ENCODE assay signal across 1 cellular context in genomic region chr17:45277216-45277849, GRCh38.
TF ChIP-seq lines count a peak whose summit lies in the region.

No MANE protein-coding gene starts in this region.

TF ChIP-seq in HepG2, 621 proteins besides CTCF, POLR2A, EP300 and RAD21 (continued from another document and continues in another):
- TF ChIP-seq, protein P1, sequence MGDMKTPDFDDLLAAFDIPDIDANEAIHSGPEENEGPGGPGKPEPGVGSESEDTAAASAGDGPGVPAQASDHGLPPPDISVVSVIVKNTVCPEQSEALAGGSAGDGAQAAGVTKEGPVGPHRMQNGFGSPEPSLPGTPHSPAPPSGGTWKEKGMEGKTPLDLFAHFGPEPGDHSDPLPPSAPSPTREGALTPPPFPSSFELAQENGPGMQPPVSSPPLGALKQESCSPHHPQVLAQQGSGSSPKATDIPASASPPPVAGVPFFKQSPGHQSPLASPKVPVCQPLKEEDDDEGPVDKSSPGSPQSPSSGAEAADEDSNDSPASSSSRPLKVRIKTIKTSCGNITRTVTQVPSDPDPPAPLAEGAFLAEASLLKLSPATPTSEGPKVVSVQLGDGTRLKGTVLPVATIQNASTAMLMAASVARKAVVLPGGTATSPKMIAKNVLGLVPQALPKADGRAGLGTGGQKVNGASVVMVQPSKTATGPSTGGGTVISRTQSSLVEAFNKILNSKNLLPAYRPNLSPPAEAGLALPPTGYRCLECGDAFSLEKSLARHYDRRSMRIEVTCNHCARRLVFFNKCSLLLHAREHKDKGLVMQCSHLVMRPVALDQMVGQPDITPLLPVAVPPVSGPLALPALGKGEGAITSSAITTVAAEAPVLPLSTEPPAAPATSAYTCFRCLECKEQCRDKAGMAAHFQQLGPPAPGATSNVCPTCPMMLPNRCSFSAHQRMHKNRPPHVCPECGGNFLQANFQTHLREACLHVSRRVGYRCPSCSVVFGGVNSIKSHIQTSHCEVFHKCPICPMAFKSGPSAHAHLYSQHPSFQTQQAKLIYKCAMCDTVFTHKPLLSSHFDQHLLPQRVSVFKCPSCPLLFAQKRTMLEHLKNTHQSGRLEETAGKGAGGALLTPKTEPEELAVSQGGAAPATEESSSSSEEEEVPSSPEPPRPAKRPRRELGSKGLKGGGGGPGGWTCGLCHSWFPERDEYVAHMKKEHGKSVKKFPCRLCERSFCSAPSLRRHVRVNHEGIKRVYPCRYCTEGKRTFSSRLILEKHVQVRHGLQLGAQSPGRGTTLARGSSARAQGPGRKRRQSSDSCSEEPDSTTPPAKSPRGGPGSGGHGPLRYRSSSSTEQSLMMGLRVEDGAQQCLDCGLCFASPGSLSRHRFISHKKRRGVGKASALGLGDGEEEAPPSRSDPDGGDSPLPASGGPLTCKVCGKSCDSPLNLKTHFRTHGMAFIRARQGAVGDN (CRISPR knock-in tag; IDR thresholded peaks at IDR 0.05), result no peak
- TF ChIP-seq MED1 (CRISPR knock-in tag; IDR thresholded peaks at IDR 0.05), result peak; percentile 45; the same call in 1 of the 2 replicates
- TF ChIP-seq THYN1 (CRISPR knock-in tag; IDR thresholded peaks at IDR 0.05; ENCODE audit: borderline replicate concordance, low read depth), result no peak
- 0 out of 2 replicates have a peak, but pooled peaks have one; percentile 10 for TF ChIP-seq SOX5 (CRISPR knock-in tag; IDR thresholded peaks at IDR 0.05; ENCODE audit: borderline replicate concordance)
- TF ChIP-seq, protein P2, sequence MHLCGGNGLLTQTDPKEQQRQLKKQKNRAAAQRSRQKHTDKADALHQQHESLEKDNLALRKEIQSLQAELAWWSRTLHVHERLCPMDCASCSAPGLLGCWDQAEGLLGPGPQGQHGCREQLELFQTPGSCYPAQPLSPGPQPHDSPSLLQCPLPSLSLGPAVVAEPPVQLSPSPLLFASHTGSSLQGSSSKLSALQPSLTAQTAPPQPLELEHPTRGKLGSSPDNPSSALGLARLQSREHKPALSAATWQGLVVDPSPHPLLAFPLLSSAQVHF (CRISPR knock-in tag; IDR thresholded peaks at IDR 0.05), result no peak
- no peak for TF ChIP-seq CENPT (CRISPR knock-in tag; IDR thresholded peaks at IDR 0.05; ENCODE audit: low read depth)
- TF ChIP-seq ZNF224 (CRISPR knock-in tag; IDR thresholded peaks at IDR 0.05), result no peak
- TF ChIP-seq JARID2 (CRISPR knock-in tag; IDR thresholded peaks at IDR 0.05; ENCODE audit: insufficient replicate concordance), result no peak
- TF ChIP-seq CCDC6 (CRISPR knock-in tag; IDR thresholded peaks at IDR 0.05), result no peak
- no peak for TF ChIP-seq FOXK2 (IDR thresholded peaks at IDR 0.05)
- no peak for TF ChIP-seq NFIB (CRISPR knock-in tag; IDR thresholded peaks at IDR 0.05; ENCODE audit: borderline replicate concordance)
- TF ChIP-seq RAD51 (IDR thresholded peaks at IDR 0.05; ENCODE audit: borderline replicate concordance), result no peak
- TF ChIP-seq ZNF772 (CRISPR knock-in tag; IDR thresholded peaks at IDR 0.05), result no peak
- no peak for TF ChIP-seq ZNF382 (CRISPR knock-in tag; IDR thresholded peaks at IDR 0.05; ENCODE audit: borderline replicate concordance)
- TF ChIP-seq MTF2 (CRISPR knock-in tag; IDR thresholded peaks at IDR 0.05; ENCODE audit: borderline replicate concordance), result no peak
- TF ChIP-seq PAWR (CRISPR knock-in tag; IDR thresholded peaks at IDR 0.05; ENCODE audit: borderline replicate concordance), result no peak
- TF ChIP-seq, protein P3, sequence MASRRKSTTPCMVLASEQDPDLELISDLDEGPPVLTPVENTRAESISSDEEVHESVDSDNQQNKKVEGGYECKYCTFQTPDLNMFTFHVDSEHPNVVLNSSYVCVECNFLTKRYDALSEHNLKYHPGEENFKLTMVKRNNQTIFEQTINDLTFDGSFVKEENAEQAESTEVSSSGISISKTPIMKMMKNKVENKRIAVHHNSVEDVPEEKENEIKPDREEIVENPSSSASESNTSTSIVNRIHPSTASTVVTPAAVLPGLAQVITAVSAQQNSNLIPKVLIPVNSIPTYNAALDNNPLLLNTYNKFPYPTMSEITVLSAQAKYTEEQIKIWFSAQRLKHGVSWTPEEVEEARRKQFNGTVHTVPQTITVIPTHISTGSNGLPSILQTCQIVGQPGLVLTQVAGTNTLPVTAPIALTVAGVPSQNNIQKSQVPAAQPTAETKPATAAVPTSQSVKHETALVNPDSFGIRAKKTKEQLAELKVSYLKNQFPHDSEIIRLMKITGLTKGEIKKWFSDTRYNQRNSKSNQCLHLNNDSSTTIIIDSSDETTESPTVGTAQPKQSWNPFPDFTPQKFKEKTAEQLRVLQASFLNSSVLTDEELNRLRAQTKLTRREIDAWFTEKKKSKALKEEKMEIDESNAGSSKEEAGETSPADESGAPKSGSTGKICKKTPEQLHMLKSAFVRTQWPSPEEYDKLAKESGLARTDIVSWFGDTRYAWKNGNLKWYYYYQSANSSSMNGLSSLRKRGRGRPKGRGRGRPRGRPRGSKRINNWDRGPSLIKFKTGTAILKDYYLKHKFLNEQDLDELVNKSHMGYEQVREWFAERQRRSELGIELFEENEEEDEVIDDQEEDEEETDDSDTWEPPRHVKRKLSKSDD (CRISPR knock-in tag; IDR thresholded peaks at IDR 0.05; ENCODE audit: low read depth), result no peak
- TF ChIP-seq, protein P4, sequence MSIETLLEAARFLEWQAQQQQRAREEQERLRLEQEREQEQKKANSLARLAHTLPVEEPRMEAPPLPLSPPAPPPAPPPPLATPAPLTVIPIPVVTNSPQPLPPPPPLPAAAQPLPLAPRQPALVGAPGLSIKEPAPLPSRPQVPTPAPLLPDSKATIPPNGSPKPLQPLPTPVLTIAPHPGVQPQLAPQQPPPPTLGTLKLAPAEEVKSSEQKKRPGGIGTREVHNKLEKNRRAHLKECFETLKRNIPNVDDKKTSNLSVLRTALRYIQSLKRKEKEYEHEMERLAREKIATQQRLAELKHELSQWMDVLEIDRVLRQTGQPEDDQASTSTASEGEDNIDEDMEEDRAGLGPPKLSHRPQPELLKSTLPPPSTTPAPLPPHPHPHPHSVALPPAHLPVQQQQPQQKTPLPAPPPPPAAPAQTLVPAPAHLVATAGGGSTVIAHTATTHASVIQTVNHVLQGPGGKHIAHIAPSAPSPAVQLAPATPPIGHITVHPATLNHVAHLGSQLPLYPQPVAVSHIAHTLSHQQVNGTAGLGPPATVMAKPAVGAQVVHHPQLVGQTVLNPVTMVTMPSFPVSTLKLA (IDR thresholded peaks at IDR 0.05), result no peak
- TF ChIP-seq, protein P5, sequence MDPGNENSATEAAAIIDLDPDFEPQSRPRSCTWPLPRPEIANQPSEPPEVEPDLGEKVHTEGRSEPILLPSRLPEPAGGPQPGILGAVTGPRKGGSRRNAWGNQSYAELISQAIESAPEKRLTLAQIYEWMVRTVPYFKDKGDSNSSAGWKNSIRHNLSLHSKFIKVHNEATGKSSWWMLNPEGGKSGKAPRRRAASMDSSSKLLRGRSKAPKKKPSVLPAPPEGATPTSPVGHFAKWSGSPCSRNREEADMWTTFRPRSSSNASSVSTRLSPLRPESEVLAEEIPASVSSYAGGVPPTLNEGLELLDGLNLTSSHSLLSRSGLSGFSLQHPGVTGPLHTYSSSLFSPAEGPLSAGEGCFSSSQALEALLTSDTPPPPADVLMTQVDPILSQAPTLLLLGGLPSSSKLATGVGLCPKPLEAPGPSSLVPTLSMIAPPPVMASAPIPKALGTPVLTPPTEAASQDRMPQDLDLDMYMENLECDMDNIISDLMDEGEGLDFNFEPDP (CRISPR knock-in tag; conservative IDR thresholded peaks at IDR 0.05), result no peak
- TF ChIP-seq MAZ (IDR thresholded peaks at IDR 0.05; ENCODE audit: borderline replicate concordance, low read depth, low read length), result no peak
- peak; percentile 61; the same call in 1 of the 2 replicates for TF ChIP-seq MAZ (CRISPR knock-in tag; IDR thresholded peaks at IDR 0.05; ENCODE audit: low read depth)
- no peak for TF ChIP-seq ZSCAN22 (CRISPR knock-in tag; IDR thresholded peaks at IDR 0.05)
- TF ChIP-seq, protein P6, sequence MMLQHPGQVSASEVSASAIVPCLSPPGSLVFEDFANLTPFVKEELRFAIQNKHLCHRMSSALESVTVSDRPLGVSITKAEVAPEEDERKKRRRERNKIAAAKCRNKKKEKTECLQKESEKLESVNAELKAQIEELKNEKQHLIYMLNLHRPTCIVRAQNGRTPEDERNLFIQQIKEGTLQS (CRISPR knock-in tag; IDR thresholded peaks at IDR 0.05), result no peak
- TF ChIP-seq ZNF510 (CRISPR knock-in tag; IDR thresholded peaks at IDR 0.05; ENCODE audit: low read depth), result no peak
- TF ChIP-seq ZNF431 (CRISPR knock-in tag; IDR thresholded peaks at IDR 0.05; ENCODE audit: borderline replicate concordance, low read depth), result no peak
- no peak for TF ChIP-seq CHD4 (IDR thresholded peaks at IDR 0.05; ENCODE audit: borderline replicate concordance, low read length)
- TF ChIP-seq ZNF101 (CRISPR knock-in tag; IDR thresholded peaks at IDR 0.05; ENCODE audit: borderline replicate concordance, low read depth), result no peak
- TF ChIP-seq CHD2 (IDR thresholded peaks at IDR 0.05; ENCODE audit: low read depth, low read length), result no peak
- TF ChIP-seq ZNF143 (CRISPR knock-in tag; IDR thresholded peaks at IDR 0.05), result no peak
- TF ChIP-seq ZNF710 (CRISPR knock-in tag; IDR thresholded peaks at IDR 0.05; ENCODE audit: borderline replicate concordance), result no peak; the same call in 1 of the 2 replicates
- no peak for TF ChIP-seq SOX6 (IDR thresholded peaks at IDR 0.05)
- peak; percentile 34; the same call in 1 of the 2 replicates for TF ChIP-seq SOX6 (CRISPR knock-in tag; IDR thresholded peaks at IDR 0.05)
- TF ChIP-seq POGZ (CRISPR knock-in tag; IDR thresholded peaks at IDR 0.05), result 0 out of 2 replicates have a peak, but pooled peaks have one; percentile 27
- TF ChIP-seq ZNF883 (CRISPR knock-in tag; IDR thresholded peaks at IDR 0.05; ENCODE audit: not compliant biosample characterization), result no peak
- TF ChIP-seq ZSCAN20 (CRISPR knock-in tag; IDR thresholded peaks at IDR 0.05; ENCODE audit: borderline replicate concordance), result no peak
- no peak for TF ChIP-seq HDAC6 (IDR thresholded peaks at IDR 0.05; ENCODE audit: low read depth, low read length)
- TF ChIP-seq ZFX (CRISPR knock-in tag; IDR thresholded peaks at IDR 0.05; ENCODE audit: low read depth), result peak; percentile 42; the same call in 1 of the 2 replicates
- 0 out of 2 replicates have a peak, but pooled peaks have one; percentile 33 for TF ChIP-seq DRAP1 (CRISPR knock-in tag; IDR thresholded peaks at IDR 0.05)
- no peak for TF ChIP-seq ZFP1 (CRISPR knock-in tag; IDR thresholded peaks at IDR 0.05)
- TF ChIP-seq, protein P7, sequence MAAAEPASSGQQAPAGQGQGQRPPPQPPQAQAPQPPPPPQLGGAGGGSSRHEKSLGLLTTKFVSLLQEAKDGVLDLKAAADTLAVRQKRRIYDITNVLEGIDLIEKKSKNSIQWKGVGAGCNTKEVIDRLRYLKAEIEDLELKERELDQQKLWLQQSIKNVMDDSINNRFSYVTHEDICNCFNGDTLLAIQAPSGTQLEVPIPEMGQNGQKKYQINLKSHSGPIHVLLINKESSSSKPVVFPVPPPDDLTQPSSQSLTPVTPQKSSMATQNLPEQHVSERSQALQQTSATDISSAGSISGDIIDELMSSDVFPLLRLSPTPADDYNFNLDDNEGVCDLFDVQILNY (CRISPR knock-in tag; conservative IDR thresholded peaks at IDR 0.05), result no peak
- TF ChIP-seq NONO (IDR thresholded peaks at IDR 0.05), result no peak
- peak; percentile 67; the same call in 1 of the 2 replicates for TF ChIP-seq NONO (CRISPR knock-in tag; conservative IDR thresholded peaks at IDR 0.05)
- TF ChIP-seq KDM3A (CRISPR knock-in tag; IDR thresholded peaks at IDR 0.05; ENCODE audit: low read depth), result no peak
- TF ChIP-seq, protein P8, sequence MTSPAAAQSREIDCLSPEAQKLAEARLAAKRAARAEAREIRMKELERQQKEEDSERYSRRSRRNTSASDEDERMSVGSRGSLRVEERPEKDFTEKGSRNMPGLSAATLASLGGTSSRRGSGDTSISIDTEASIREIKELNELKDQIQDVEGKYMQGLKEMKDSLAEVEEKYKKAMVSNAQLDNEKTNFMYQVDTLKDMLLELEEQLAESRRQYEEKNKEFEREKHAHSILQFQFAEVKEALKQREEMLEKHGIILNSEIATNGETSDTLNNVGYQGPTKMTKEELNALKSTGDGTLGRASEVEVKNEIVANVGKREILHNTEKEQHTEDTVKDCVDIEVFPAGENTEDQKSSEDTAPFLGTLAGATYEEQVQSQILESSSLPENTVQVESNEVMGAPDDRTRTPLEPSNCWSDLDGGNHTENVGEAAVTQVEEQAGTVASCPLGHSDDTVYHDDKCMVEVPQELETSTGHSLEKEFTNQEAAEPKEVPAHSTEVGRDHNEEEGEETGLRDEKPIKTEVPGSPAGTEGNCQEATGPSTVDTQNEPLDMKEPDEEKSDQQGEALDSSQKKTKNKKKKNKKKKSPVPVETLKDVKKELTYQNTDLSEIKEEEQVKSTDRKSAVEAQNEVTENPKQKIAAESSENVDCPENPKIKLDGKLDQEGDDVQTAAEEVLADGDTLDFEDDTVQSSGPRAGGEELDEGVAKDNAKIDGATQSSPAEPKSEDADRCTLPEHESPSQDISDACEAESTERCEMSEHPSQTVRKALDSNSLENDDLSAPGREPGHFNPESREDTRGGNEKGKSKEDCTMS (CRISPR knock-in tag; conservative IDR thresholded peaks at IDR 0.05), result no peak
- no peak for TF ChIP-seq TARDBP (CRISPR knock-in tag; IDR thresholded peaks at IDR 0.05)
- TF ChIP-seq, protein P9, sequence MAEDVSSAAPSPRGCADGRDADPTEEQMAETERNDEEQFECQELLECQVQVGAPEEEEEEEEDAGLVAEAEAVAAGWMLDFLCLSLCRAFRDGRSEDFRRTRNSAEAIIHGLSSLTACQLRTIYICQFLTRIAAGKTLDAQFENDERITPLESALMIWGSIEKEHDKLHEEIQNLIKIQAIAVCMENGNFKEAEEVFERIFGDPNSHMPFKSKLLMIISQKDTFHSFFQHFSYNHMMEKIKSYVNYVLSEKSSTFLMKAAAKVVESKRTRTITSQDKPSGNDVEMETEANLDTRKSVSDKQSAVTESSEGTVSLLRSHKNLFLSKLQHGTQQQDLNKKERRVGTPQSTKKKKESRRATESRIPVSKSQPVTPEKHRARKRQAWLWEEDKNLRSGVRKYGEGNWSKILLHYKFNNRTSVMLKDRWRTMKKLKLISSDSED (CRISPR knock-in tag; IDR thresholded peaks at IDR 0.05), result no peak
- TF ChIP-seq HOXA7 (CRISPR knock-in tag; IDR thresholded peaks at IDR 0.05), result no peak
